Comparison of ENCODE assay signal across 22 cellular contexts in genomic region chr17:4617590-4618356, GRCh38. TPM values are rescaled to one million over a fixed set of nuclear protein-coding genes. Genes with fewer than 3 reads are reported as not detected.
"Had no signal": no experiment of that assay in that cellular context is flagged by ENCODE, and none has a peak within 500 bp of the region (broad histone marks: within the 10 kb centered on the region; RNA-seq: fewer than 3 reads in every experiment).

No MANE protein-coding gene starts in this region.

- H3K27me3 ChIP-seq: left lung, pancreas, right lobe of liver had no signal

- H3K27ac ChIP-seq: esophagus squamous epithelium, left lung, neutrophil, pancreas, right lobe of liver, thoracic aorta had no signal

- ATAC-seq: activated CD8-positive, alpha-beta memory T cell treated with anti-CD3 and anti-CD28 coated beads, Interleukin-2, amount 10 ng/mL, durations not matched to agents 7 days and 5 days; pancreas; right lobe of liver; stimulated activated memory B cell treated with anti-CD40 and anti-IgM and Interleukin-4, amounts not matched to agents 10 μg/mL and 1 μg/mL and 100 μg/mL, for 72 hours had no signal

- H3K4me1 Mint-ChIP-seq: activated B cell treated with CpG ODN at 0.5 μM for 24 hours; activated CD4-positive, alpha-beta memory T cell treated with anti-CD3 and anti-CD28 coated beads, Interleukin-2, amount 10 ng/mL, durations not matched to agents 7 days and 5 days; activated CD8-positive, alpha-beta memory T cell treated with anti-CD3 and anti-CD28 coated beads, Interleukin-2, amount 10 ng/mL, durations not matched to agents 7 days and 5 days; stimulated activated memory B cell treated with anti-CD40 and anti-IgM and Interleukin-4, amounts not matched to agents 10 μg/mL and 1 μg/mL and 100 μg/mL, for 72 hours had no signal

- DNase-seq: activated B cell treated with CpG ODN at 0.5 μM for 24 hours; activated CD4-positive, alpha-beta memory T cell treated with anti-CD3 and anti-CD28 coated beads, Interleukin-2, amount 10 ng/mL, durations not matched to agents 7 days and 5 days; activated CD4-positive, alpha-beta T cell treated with anti-CD3 and anti-CD28 coated beads for 48 hours; activated CD8-positive, alpha-beta memory T cell treated with anti-CD3 and anti-CD28 coated beads, Interleukin-2, amount 10 ng/mL, durations not matched to agents 7 days and 5 days; dermis blood vessel endothelial cell; effector memory CD4-positive, alpha-beta T cell; esophagus squamous epithelium; left lung; pancreas; right lobe of liver; stimulated activated CD4-positive, alpha-beta T cell treated with anti-CD3 and anti-CD28 coated beads, Interleukin-4, amount 100 ng/mL, for 4 hours had no signal

- H3K9me3 ChIP-seq: esophagus squamous epithelium, neutrophil, pancreas, right lobe of liver had no signal

- H3K36me3 Mint-ChIP-seq: activated CD8-positive, alpha-beta memory T cell treated with anti-CD3 and anti-CD28 coated beads, Interleukin-2, amount 10 ng/mL, durations not matched to agents 7 days and 5 days; activated naive CD8-positive, alpha-beta T cell; stimulated activated memory B cell treated with anti-CD40 and anti-IgM and Interleukin-4, amounts not matched to agents 10 μg/mL and 1 μg/mL and 100 μg/mL, for 72 hours had no signal

- H3K9me3 Mint-ChIP-seq: activated B cell treated with CpG ODN at 0.5 μM for 24 hours; activated CD4-positive, alpha-beta memory T cell treated with anti-CD3 and anti-CD28 coated beads, Interleukin-2, amount 10 ng/mL, durations not matched to agents 7 days and 5 days; stimulated activated memory B cell treated with anti-CD40 and anti-IgM and Interleukin-4, amounts not matched to agents 10 μg/mL and 1 μg/mL and 100 μg/mL, for 72 hours had no signal

- H3K27ac Mint-ChIP-seq: activated B cell treated with CpG ODN at 0.5 μM for 24 hours; activated CD4-positive, alpha-beta memory T cell treated with anti-CD3 and anti-CD28 coated beads, Interleukin-2, amount 10 ng/mL, durations not matched to agents 7 days and 5 days; activated CD8-positive, alpha-beta memory T cell treated with anti-CD3 and anti-CD28 coated beads, Interleukin-2, amount 10 ng/mL, durations not matched to agents 7 days and 5 days; activated naive CD8-positive, alpha-beta T cell; stimulated activated memory B cell treated with anti-CD40 and anti-IgM and Interleukin-4, amounts not matched to agents 10 μg/mL and 1 μg/mL and 100 μg/mL, for 72 hours had no signal

- H3K36me3 ChIP-seq: esophagus squamous epithelium, left lung, neutrophil, pancreas, right lobe of liver, thoracic aorta had no signal

- H3K4me3 ChIP-seq: esophagus squamous epithelium, left lung, pancreas, right lobe of liver, thoracic aorta had no signal

- H3K4me3 Mint-ChIP-seq: activated B cell treated with CpG ODN at 0.5 μM for 24 hours; activated CD4-positive, alpha-beta memory T cell treated with anti-CD3 and anti-CD28 coated beads, Interleukin-2, amount 10 ng/mL, durations not matched to agents 7 days and 5 days; activated CD8-positive, alpha-beta memory T cell treated with anti-CD3 and anti-CD28 coated beads, Interleukin-2, amount 10 ng/mL, durations not matched to agents 7 days and 5 days; activated naive CD8-positive, alpha-beta T cell; stimulated activated memory B cell treated with anti-CD40 and anti-IgM and Interleukin-4, amounts not matched to agents 10 μg/mL and 1 μg/mL and 100 μg/mL, for 72 hours had no signal

- H3K4me1 ChIP-seq: esophagus squamous epithelium, left lung, pancreas, right lobe of liver had no signal

- FAIRE-seq: keratinocyte, pancreas, TTC549 had no signal

RNA-seq across cellular contexts. Expression of gene ALOX15, which starts 23.7 kb away (rescaled TPM):
- total RNA-seq: activated B cell treated with CpG ODN at 0.5 μM for 24 hours; activated CD4-positive, alpha-beta memory T cell treated with anti-CD3 and anti-CD28 coated beads, Interleukin-2, amount 10 ng/mL, durations not matched to agents 7 days and 5 days; activated CD8-positive, alpha-beta memory T cell treated with anti-CD3 and anti-CD28 coated beads, Interleukin-2, amount 10 ng/mL, durations not matched to agents 7 days and 5 days; dermis blood vessel endothelial cell; glomerular endothelial cell; lung microvascular endothelial cell; mononuclear cell; pancreas; T-helper 2 cell treated with Interferon-gamma antibody and Interleukin-4, amounts not matched to agents 100 ng/mL and 5 ng/mL, for 36 hours; thoracic aorta had no signal

RNA-seq across cellular contexts. Expression of gene SMTNL2, which starts 33.4 kb away (rescaled TPM):
- total RNA-seq: activated B cell treated with CpG ODN at 0.5 μM for 24 hours; activated CD4-positive, alpha-beta memory T cell treated with anti-CD3 and anti-CD28 coated beads, Interleukin-2, amount 10 ng/mL, durations not matched to agents 7 days and 5 days; activated CD8-positive, alpha-beta memory T cell treated with anti-CD3 and anti-CD28 coated beads, Interleukin-2, amount 10 ng/mL, durations not matched to agents 7 days and 5 days; glomerular endothelial cell; lung microvascular endothelial cell; mononuclear cell; T-helper 2 cell treated with Interferon-gamma antibody and Interleukin-4, amounts not matched to agents 100 ng/mL and 5 ng/mL, for 36 hours had no signal
- polyA plus RNA-seq: keratinocyte had no signal

RNA-seq across cellular contexts. Expression of gene GGT6, which starts 57.4 kb away (rescaled TPM):
- total RNA-seq: activated B cell treated with CpG ODN at 0.5 μM for 24 hours; activated CD4-positive, alpha-beta memory T cell treated with anti-CD3 and anti-CD28 coated beads, Interleukin-2, amount 10 ng/mL, durations not matched to agents 7 days and 5 days; activated CD8-positive, alpha-beta memory T cell treated with anti-CD3 and anti-CD28 coated beads, Interleukin-2, amount 10 ng/mL, durations not matched to agents 7 days and 5 days; chondrocyte; dermis blood vessel endothelial cell; glomerular endothelial cell; lung microvascular endothelial cell; mononuclear cell; T-helper 2 cell treated with Interferon-gamma antibody and Interleukin-4, amounts not matched to agents 100 ng/mL and 5 ng/mL, for 36 hours; thoracic aorta had no signal
